24 cellular contexts compared by ENCODE assay signal in the genomic region with DNA sequence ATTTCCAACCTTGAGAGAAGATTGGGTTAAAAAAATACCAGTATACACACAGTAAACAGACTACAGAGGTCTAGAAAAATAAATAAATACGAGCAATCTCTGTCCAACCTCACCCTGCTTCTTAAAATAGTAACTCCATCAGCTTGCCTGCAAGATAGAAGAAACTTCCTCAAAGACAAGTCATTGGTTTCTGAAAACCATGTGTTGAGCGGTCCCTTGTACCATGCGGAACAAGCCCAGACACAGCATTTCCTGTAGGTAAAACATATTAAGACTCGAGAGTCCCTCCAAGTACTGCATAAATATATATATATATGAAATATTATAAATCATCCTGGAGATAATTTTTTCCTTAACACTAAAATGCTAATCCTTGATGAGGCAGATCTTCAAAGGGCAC.
DNase-seq lines count a peak whose midpoint lies in the region; ATAC-seq and TF ChIP-seq lines count a peak whose summit lies in the region.
"Had no signal": no experiment of that assay in that cellular context is flagged by ENCODE, and none has a peak within 500 bp of the region (broad histone marks: within the 10 kb centered on the region; RNA-seq: fewer than 3 reads in every experiment).

No MANE protein-coding gene starts in this region.

- H3K4me3 Mint-ChIP-seq in mesothelial cell of epicardium = no peak overlapping the region
- no peak overlapping the region for H3K4me3 Mint-ChIP-seq in WTC11
- H3K4me3 Mint-ChIP-seq: central memory CD8-positive, alpha-beta T cell; effector memory CD8-positive, alpha-beta T cell; natural killer cell treated with Interleukin-12 subunit alpha and Interleukin-12 subunit beta and Interleukin-15 and Interleukin-18, amount 100 ng/mL, for 72 hours had no signal

- H3K27me3 Mint-ChIP-seq in mesothelial cell of epicardium (ENCODE audit: low read depth) (no peaks in the 10 kb centered on the region), WTC11 (ENCODE audit: low read depth) (no peaks in the 10 kb centered on the region)
- H3K27me3 Mint-ChIP-seq: natural killer cell treated with Interleukin-12 subunit alpha and Interleukin-12 subunit beta and Interleukin-15 and Interleukin-18, amount 100 ng/mL, for 72 hours had no signal

- POLR2A ChIA-PET in WTC11 (lab: Charles Lee) = no interaction called here

- peaks cover 48% of the 10 kb centered on the region for H3K4me1 Mint-ChIP-seq in mesothelial cell of epicardium
- peaks cover 12% of the 10 kb centered on the region for H3K4me1 Mint-ChIP-seq in WTC11
- H3K4me1 Mint-ChIP-seq: central memory CD8-positive, alpha-beta T cell had no signal

- H3K27ac Mint-ChIP-seq in mesothelial cell of epicardium (peak overlapping the region; percentile 57), WTC11 (no peak overlapping the region)
- H3K27ac Mint-ChIP-seq: effector memory CD8-positive, alpha-beta T cell; natural killer cell treated with Interleukin-12 subunit alpha and Interleukin-12 subunit beta and Interleukin-15 and Interleukin-18, amount 100 ng/mL, for 72 hours had no signal

- TF ChIP-seq CTCF in mesothelial cell of epicardium (IDR thresholded peaks at IDR 0.05; ENCODE audit: unreplicated experiment) (no peak), WTC11 (IDR thresholded peaks at IDR 0.05) (no peak)

- H3K36me3 Mint-ChIP-seq in mesothelial cell of epicardium (no peaks in the 10 kb centered on the region), WTC11 (no peaks in the 10 kb centered on the region)
- H3K36me3 Mint-ChIP-seq: natural killer cell treated with Interleukin-12 subunit alpha and Interleukin-12 subunit beta and Interleukin-15 and Interleukin-18, amount 100 ng/mL, for 72 hours had no signal

- ATAC-seq in GM19328 (IDR thresholded peaks at IDR 0.05; ENCODE audit: unreplicated experiment) = peak; percentile 49
- ATAC-seq in HG02610 (IDR thresholded peaks at IDR 0.05; ENCODE audit: unreplicated experiment) = peak; percentile 45
- peak; percentile 53 for ATAC-seq in HG03460 (IDR thresholded peaks at IDR 0.05; ENCODE audit: unreplicated experiment)
- ATAC-seq in WTC11 = no peak
- ATAC-seq in HG03457 (IDR thresholded peaks at IDR 0.05; ENCODE audit: unreplicated experiment) = no peak
- ATAC-seq: effector memory CD8-positive, alpha-beta T cell; natural killer cell treated with Interleukin-12 subunit alpha and Interleukin-12 subunit beta and Interleukin-15 and Interleukin-18, amount 100 ng/mL, for 72 hours had no signal

- DNase-seq in mesothelial cell of epicardium (ENCODE audit: low spot score in 2 of 2, unreplicated experiment in 2 of 2) = no peak
- no peak for DNase-seq in hepatic stellate cell (ENCODE audit: low spot score)
- no peak for DNase-seq in WTC11 (ENCODE audit: low spot score)
- DNase-seq: activated CD4-positive, CD25-positive, alpha-beta regulatory T cell treated with anti-CD3 and anti-CD28 coated beads, Interleukin-2, amount 50 U/mL, for 72 hours; activated effector memory CD4-positive, alpha-beta T cell treated with anti-CD3 and anti-CD28 coated beads, Interleukin-2, amount 50 U/mL, for 16 hours; amniotic stem cell; COR-L47; effector memory CD8-positive, alpha-beta T cell; EL; heart right ventricle; IMR-90; mesendoderm; NCI-H1105; NCI-H2107; NCI-H526; PC-9; stimulated activated CD4-positive, alpha-beta T cell treated with anti-CD3 and anti-CD28 coated beads, Interleukin-4, amount 100 ng/mL, for 4 hours; stimulated activated CD8-positive, alpha-beta memory T cell treated with anti-CD3 and anti-CD28 coated beads, Interleukin-4, amount 100 ng/mL, for 48 hours had no signal

- H3K9me3 Mint-ChIP-seq in mesothelial cell of epicardium (no peaks in the 10 kb centered on the region), WTC11 (no peaks in the 10 kb centered on the region)
- H3K9me3 Mint-ChIP-seq: natural killer cell treated with Interleukin-12 subunit alpha and Interleukin-12 subunit beta and Interleukin-15 and Interleukin-18, amount 100 ng/mL, for 72 hours had no signal

- CTCF ChIA-PET in WTC11 (lab: Charles Lee) = interaction anchor here (0.9 to 1.0 kb wide), 2 partner anchors 72 to 81 kb away, joined by 3 to 4 read pairs; no protein-coding TSS in a partner anchor

TF ChIP-seq in WTC11, 78 proteins besides CTCF, POLR2A, EP300 and RAD21:
- no peak for TF ChIP-seq ZNF219 (CRISPR knock-in tag; IDR thresholded peaks at IDR 0.05; ENCODE audit: borderline replicate concordance)
- no peak for TF ChIP-seq ZNF423 (CRISPR knock-in tag; IDR thresholded peaks at IDR 0.05)
- no peak for TF ChIP-seq ZNF232 (CRISPR knock-in tag; IDR thresholded peaks at IDR 0.05)
- TF ChIP-seq, protein P1, sequence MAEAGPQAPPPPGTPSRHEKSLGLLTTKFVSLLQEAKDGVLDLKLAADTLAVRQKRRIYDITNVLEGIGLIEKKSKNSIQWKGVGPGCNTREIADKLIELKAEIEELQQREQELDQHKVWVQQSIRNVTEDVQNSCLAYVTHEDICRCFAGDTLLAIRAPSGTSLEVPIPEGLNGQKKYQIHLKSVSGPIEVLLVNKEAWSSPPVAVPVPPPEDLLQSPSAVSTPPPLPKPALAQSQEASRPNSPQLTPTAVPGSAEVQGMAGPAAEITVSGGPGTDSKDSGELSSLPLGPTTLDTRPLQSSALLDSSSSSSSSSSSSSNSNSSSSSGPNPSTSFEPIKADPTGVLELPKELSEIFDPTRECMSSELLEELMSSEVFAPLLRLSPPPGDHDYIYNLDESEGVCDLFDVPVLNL (CRISPR knock-in tag; IDR thresholded peaks at IDR 0.05; ENCODE audit: borderline replicate concordance, low read depth) = no peak
- TF ChIP-seq, protein P2, sequence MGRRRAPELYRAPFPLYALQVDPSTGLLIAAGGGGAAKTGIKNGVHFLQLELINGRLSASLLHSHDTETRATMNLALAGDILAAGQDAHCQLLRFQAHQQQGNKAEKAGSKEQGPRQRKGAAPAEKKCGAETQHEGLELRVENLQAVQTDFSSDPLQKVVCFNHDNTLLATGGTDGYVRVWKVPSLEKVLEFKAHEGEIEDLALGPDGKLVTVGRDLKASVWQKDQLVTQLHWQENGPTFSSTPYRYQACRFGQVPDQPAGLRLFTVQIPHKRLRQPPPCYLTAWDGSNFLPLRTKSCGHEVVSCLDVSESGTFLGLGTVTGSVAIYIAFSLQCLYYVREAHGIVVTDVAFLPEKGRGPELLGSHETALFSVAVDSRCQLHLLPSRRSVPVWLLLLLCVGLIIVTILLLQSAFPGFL (CRISPR knock-in tag; IDR thresholded peaks at IDR 0.05; ENCODE audit: borderline replicate concordance) = no peak

Comparison
In these comparisons a context has a peak if more than half of its experiments do, and no peak if none do; other contexts are left out.
1. ATAC-seq: peak in GM19328 (single experiment), HG02610 (single experiment) and HG03460 (single experiment); none in WTC11 (single experiment) and HG03457 (single experiment).